ENCODE assay signal across 1 cellular context in the genomic region with DNA sequence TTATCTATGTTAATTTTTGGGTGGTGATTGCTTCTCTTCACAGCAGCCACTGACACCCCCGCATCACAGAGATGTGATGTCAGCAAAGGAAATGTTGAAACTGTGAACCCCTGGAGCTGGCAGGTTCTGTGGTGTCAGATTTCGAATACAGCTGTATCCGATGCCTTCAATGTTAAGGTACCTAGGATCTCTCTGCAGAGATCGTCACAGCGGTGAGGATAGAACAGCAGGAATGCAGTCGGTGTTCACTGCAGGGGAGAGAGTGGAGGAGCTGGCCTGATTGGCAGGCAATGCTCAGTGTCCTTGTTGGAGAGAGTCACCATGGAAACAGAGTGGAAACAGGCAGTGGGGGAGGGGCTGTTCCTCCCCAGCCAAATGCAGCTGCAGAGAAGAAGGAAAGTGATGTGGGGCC.
TF ChIP-seq lines count a peak whose summit lies in the region.

No MANE protein-coding gene starts in this region.

TF ChIP-seq in IMR-90, 13 proteins besides CTCF, POLR2A, EP300 and RAD21 (continued from another document):
- TF ChIP-seq, protein P1, sequence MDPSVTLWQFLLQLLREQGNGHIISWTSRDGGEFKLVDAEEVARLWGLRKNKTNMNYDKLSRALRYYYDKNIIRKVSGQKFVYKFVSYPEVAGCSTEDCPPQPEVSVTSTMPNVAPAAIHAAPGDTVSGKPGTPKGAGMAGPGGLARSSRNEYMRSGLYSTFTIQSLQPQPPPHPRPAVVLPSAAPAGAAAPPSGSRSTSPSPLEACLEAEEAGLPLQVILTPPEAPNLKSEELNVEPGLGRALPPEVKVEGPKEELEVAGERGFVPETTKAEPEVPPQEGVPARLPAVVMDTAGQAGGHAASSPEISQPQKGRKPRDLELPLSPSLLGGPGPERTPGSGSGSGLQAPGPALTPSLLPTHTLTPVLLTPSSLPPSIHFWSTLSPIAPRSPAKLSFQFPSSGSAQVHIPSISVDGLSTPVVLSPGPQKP (IDR thresholded peaks at IDR 0.05; ENCODE audit: borderline replicate concordance, low read depth, low read length), result no peak
- no peak for TF ChIP-seq RFX5 (IDR thresholded peaks at IDR 0.05; ENCODE audit: low read depth, low read length)
- no peak for TF ChIP-seq MAZ (IDR thresholded peaks at IDR 0.05; ENCODE audit: borderline replicate concordance, low read depth, low read length)
- no peak for TF ChIP-seq RCOR1 (IDR thresholded peaks at IDR 0.05; ENCODE audit: insufficient replicate concordance, low read length)
- TF ChIP-seq, protein P2, sequence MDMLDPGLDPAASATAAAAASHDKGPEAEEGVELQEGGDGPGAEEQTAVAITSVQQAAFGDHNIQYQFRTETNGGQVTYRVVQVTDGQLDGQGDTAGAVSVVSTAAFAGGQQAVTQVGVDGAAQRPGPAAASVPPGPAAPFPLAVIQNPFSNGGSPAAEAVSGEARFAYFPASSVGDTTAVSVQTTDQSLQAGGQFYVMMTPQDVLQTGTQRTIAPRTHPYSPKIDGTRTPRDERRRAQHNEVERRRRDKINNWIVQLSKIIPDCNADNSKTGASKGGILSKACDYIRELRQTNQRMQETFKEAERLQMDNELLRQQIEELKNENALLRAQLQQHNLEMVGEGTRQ (IDR thresholded peaks at IDR 0.05; ENCODE audit: low read depth, low read length), result no peak
- TF ChIP-seq NFE2L2 (IDR thresholded peaks at IDR 0.05; ENCODE audit: low read depth, low read length), result no peak
- no peak for TF ChIP-seq FOS (IDR thresholded peaks at IDR 0.05; ENCODE audit: low read depth, low read length)
